Comparison of ENCODE assay signal across 14 cellular contexts in genomic region chr17:48994548-48995331, GRCh38. TPM values are rescaled to one million over a fixed set of nuclear protein-coding genes. Genes with fewer than 3 reads are reported as not detected.
DNase-seq lines count a peak whose midpoint lies in the region; ATAC-seq and TF ChIP-seq lines count a peak whose summit lies in the region.
"Had no signal": no experiment of that assay in that cellular context is flagged by ENCODE, and none has a peak within 500 bp of the region (broad histone marks: within the 10 kb centered on the region; RNA-seq: fewer than 3 reads in every experiment).

No MANE protein-coding gene starts in this region.

- intact Hi-C loops in OCI-LY7 (cut with micrococcal nuclease; ENCODE audit: unreplicated experiment): no loop called here

- H3K27ac Mint-ChIP-seq in activated CD4-positive, alpha-beta T cell treated with anti-CD3 and anti-CD28 coated beads, Interleukin-2, amount 10 ng/mL, durations not matched to agents 7 days and 5 days: peak overlapping the region; percentile 3

- no peak for DNase-seq in activated CD4-positive, alpha-beta T cell treated with anti-CD3 and anti-CD28 coated beads, Interleukin-2, amount 10 ng/mL, durations not matched to agents 7 days and 5 days
- no peak for DNase-seq in activated CD4-positive, alpha-beta T cell treated with anti-CD3 and anti-CD28 coated beads for 48 hours
- DNase-seq in OCI-LY7 (ENCODE audit: low spot score): no peak
- no peak for DNase-seq in iPS DF 6.9 (ENCODE audit: low read depth, low spot score)
- no peak for DNase-seq in skeletal muscle cell (ENCODE audit: low read depth)
- DNase-seq in NOMO-1 treated with DMSO at 0.1 percent for 48 hours (lab: John Stamatoyannopoulos, UW; ENCODE audit: unreplicated experiment): no peak
- DNase-seq: activated gamma-delta T cell treated with Interleukin-2 at 50 U/mL for 16 hours, cortex of kidney, gastrocnemius medialis, mucosa of descending colon, NCI-H1436 treated with DMSO at 0.1 percent for 48 hours had no signal

- ATAC-seq in HG03521 (IDR thresholded peaks at IDR 0.05; ENCODE audit: unreplicated experiment) (no peak), GM19324 (IDR thresholded peaks at IDR 0.05; ENCODE audit: low FRiP score, unreplicated experiment) (no peak)
- ATAC-seq: gastrocnemius medialis, mucosa of descending colon had no signal

- no peaks in the 10 kb centered on the region for H3K9me2 ChIP-seq in OCI-LY7 (ENCODE audit: insufficient read depth, low read length)

- H3K36me3 ChIP-seq in OCI-LY7 (ENCODE audit: insufficient read depth, low read length): peaks cover 6% of the 10 kb centered on the region
- no peaks in the 10 kb centered on the region for H3K36me3 ChIP-seq in iPS DF 6.9 (ENCODE audit: control insufficient read depth, insufficient read depth, low read length)
- H3K36me3 ChIP-seq: gastrocnemius medialis had no signal

- peak overlapping the region; percentile 83 for H3K4me3 ChIP-seq in OCI-LY7 (ENCODE audit: low read depth, low read length, poor library complexity, severe bottlenecking)
- H3K4me3 ChIP-seq in iPS DF 6.9 (ENCODE audit: low read length): peak overlapping the region; percentile 91; the same call in 1 of the 2 replicates
- H3K4me3 ChIP-seq in skeletal muscle cell (ENCODE audit: low read depth, low read length): peak overlapping the region; percentile 90
- H3K4me3 ChIP-seq: gastrocnemius medialis, mucosa of descending colon had no signal

- H2AFZ ChIP-seq in OCI-LY7 (ENCODE audit: low read length): peak overlapping the region; percentile 70; the same call in 1 of the 2 replicates

- no peaks in the 10 kb centered on the region for H4K20me1 ChIP-seq in OCI-LY7 (ENCODE audit: insufficient read depth, low read length)

- H3K4me1 Mint-ChIP-seq in activated CD4-positive, alpha-beta T cell treated with anti-CD3 and anti-CD28 coated beads, Interleukin-2, amount 10 ng/mL, durations not matched to agents 7 days and 5 days: peaks cover 26% of the 10 kb centered on the region

- WGBS in iPS DF 6.9 (ENCODE audit: insufficient coverage, insufficient read length): no CpG with 5 or more reads among the region's 4 CpGs

- no TSS peak for BruUV-seq in OCI-LY7 (replicated peaks; lab: Mats Ljungman, UMichigan)

- TF ChIP-seq CTCF in OCI-LY7 (conservative IDR thresholded peaks at IDR 0.05; ENCODE audit: low read length): no peak

- H3K27me3 ChIP-seq in iPS DF 6.9 (ENCODE audit: control insufficient read depth, insufficient read depth, low read length): no peaks in the 10 kb centered on the region

- peaks cover 2% of the 10 kb centered on the region for H3K36me3 Mint-ChIP-seq in activated CD4-positive, alpha-beta T cell treated with anti-CD3 and anti-CD28 coated beads, Interleukin-2, amount 10 ng/mL, durations not matched to agents 7 days and 5 days (ENCODE audit: low read depth)

- peaks cover 74% of the 10 kb centered on the region for H3K27me3 Mint-ChIP-seq in activated CD4-positive, alpha-beta T cell treated with anti-CD3 and anti-CD28 coated beads, Interleukin-2, amount 10 ng/mL, durations not matched to agents 7 days and 5 days

- POLR2A ChIA-PET in activated CD4-positive, alpha-beta T cell treated with anti-CD3 and anti-CD28 coated beads, Interleukin-2, amount 10 ng/mL, durations not matched to agents 7 days and 5 days (lab: Charles Lee): no interaction called here
- POLR2A ChIA-PET in OCI-LY7 (lab: Charles Lee): no interaction called here

- H3K4me2 ChIP-seq in OCI-LY7 (ENCODE audit: low read length): peak overlapping the region; percentile 70

- H3K79me2 ChIP-seq in OCI-LY7 (ENCODE audit: insufficient read depth, low read depth, low read length): peaks cover 21% of the 10 kb centered on the region

- peak overlapping the region; percentile 11 for H3K4me3 Mint-ChIP-seq in activated CD4-positive, alpha-beta T cell treated with anti-CD3 and anti-CD28 coated beads, Interleukin-2, amount 10 ng/mL, durations not matched to agents 7 days and 5 days

- H3K9me3 ChIP-seq in OCI-LY7 (ENCODE audit: low read length): no peaks in the 10 kb centered on the region
- H3K9me3 ChIP-seq in iPS DF 6.9 (ENCODE audit: control insufficient read depth, insufficient read depth, low read length): no peaks in the 10 kb centered on the region
- H3K9me3 ChIP-seq: gastrocnemius medialis, mucosa of descending colon had no signal

- H3K9me3 Mint-ChIP-seq in activated CD4-positive, alpha-beta T cell treated with anti-CD3 and anti-CD28 coated beads, Interleukin-2, amount 10 ng/mL, durations not matched to agents 7 days and 5 days: no peaks in the 10 kb centered on the region

- H3K27ac ChIP-seq in OCI-LY7 (ENCODE audit: low read depth, low read length, poor library complexity, severe bottlenecking): no peak overlapping the region
- no peak overlapping the region for H3K27ac ChIP-seq in iPS DF 6.9 (ENCODE audit: low read length)
- H3K27ac ChIP-seq: gastrocnemius medialis had no signal

- peaks cover 7% of the 10 kb centered on the region for H3K4me1 ChIP-seq in OCI-LY7 (ENCODE audit: insufficient read depth, low read length, poor library complexity, severe bottlenecking)
- H3K4me1 ChIP-seq in iPS DF 6.9 (ENCODE audit: control insufficient read depth, insufficient read depth, low read length): no peaks in the 10 kb centered on the region

- CTCF ChIA-PET in activated CD4-positive, alpha-beta T cell treated with anti-CD3 and anti-CD28 coated beads, Interleukin-2, amount 10 ng/mL, durations not matched to agents 7 days and 5 days (lab: Charles Lee): interaction anchor here (0.5 to 0.8 kb wide), 3 partner anchors 17 to 402 kb away, joined by 3 read pairs; partner anchors contain the start of gene HOXB5
- CTCF ChIA-PET in OCI-LY7 (lab: Charles Lee; ENCODE audit: unreplicated experiment): no interaction called here

RNA-seq across cellular contexts. Expression of gene IGF2BP1, which starts 2.4 kb away (rescaled TPM):
- under 1 TPM in 1 of 2 experiments, not detected in 1; 0.04 TPM for total RNA-seq in activated CD4-positive, alpha-beta T cell treated with anti-CD3 and anti-CD28 coated beads, Interleukin-2, amount 10 ng/mL, durations not matched to agents 7 days and 5 days
- total RNA-seq in OCI-LY7 (2014; rRNA removed; shearing (Covaris generic)): 14.8 and 18.9 TPM in 2 replicates
- total RNA-seq in OCI-LY7 (2022): 46.4 and 53.8 TPM in 2 replicates
- total RNA-seq: gastrocnemius medialis had no signal

RNA-seq across cellular contexts. Expression of gene GIP, which starts 26.3 kb away (rescaled TPM):
- total RNA-seq in activated CD4-positive, alpha-beta T cell treated with anti-CD3 and anti-CD28 coated beads, Interleukin-2, amount 10 ng/mL, durations not matched to agents 7 days and 5 days: not detected
- total RNA-seq in OCI-LY7 (2014; rRNA removed; shearing (Covaris generic)): not detected in 2 replicates
- not detected in 2 replicates for total RNA-seq in OCI-LY7 (2022)
- total RNA-seq: Daoy, gastrocnemius medialis, mucosa of descending colon had no signal

RNA-seq across cellular contexts. Expression of gene SNF8, which starts 50.1 kb away (rescaled TPM):
- 100 to 1,000 TPM in 1 of 2 experiments, 10 to 100 TPM in 1; 73.0 to 101 TPM for total RNA-seq in activated CD4-positive, alpha-beta T cell treated with anti-CD3 and anti-CD28 coated beads, Interleukin-2, amount 10 ng/mL, durations not matched to agents 7 days and 5 days
- total RNA-seq in OCI-LY7 (2014; rRNA removed; shearing (Covaris generic)): 45.8 and 57.2 TPM in 2 replicates
- 73.3 and 92.2 TPM in 2 replicates for total RNA-seq in OCI-LY7 (2022)

Comparison
In these comparisons a context has a peak if more than half of its experiments do, and no peak if none do; other contexts are left out.
1. RNA of gene IGF2BP1, which starts 2.4 kb away (total RNA-seq): 14.8 to 53.8 TPM in OCI-LY7; 0.04 TPM in activated CD4-positive, alpha-beta T cell treated with anti-CD3 and anti-CD28 coated beads, Interleukin-2, amount 10 ng/mL, durations not matched to agents 7 days and 5 days; every median in the first group is over 10 times any median in the second.
2. Peak in every context shown above with its lines, with median percentiles within 50 percentile points of each other: H3K4me3 ChIP-seq.